Comparison of ENCODE assay signal across 8 cellular contexts in the genomic region with DNA sequence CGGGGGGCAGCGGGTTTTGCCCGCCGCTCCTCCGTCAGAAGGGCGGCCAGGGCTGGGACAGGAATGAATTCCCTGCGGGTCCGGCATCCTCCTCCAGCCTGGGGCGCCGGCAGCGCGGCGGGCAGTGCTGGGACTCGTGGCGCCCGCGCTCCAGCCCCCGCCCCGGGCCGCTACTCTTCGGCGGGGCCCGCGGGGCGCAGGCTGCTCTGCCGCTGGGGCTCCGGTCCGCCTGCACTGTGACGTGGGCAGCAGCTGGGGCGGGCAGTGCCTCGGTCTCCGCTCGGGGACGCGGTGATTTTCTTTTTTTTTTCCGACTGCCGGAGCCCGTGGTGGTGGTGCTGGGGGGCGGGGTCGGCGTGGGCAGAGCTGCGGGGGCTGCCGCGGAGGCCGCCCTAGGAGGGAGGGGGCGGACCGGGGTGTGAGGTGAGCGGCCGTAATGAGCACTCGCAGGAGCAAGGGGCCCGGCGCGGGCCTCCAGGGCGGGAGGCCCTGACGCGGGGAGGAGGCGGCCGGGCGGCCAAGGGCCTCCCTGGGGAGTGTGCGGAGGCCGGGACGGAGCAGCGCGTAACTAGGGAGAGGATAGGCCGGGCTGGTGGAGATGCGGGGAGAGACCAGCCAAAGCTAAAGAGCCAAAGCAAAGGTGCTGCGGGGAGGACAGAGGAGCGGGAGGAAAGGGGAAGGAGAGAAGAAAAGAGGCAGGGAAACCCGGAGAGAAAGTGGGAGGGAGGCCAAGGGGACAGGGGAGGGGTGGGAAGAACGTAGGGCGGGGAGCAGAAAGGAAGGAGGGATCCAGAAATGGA.
DNase-seq lines count a peak whose midpoint lies in the region; ATAC-seq and TF ChIP-seq lines count a peak whose summit lies in the region.

No MANE protein-coding gene starts in this region.

- peaks cover 23% of the 10 kb centered on the region for H3F3A ChIP-seq in neural progenitor cell (ENCODE audit: low read depth)

- H3K4me2 ChIP-seq in neural progenitor cell = peak overlapping the region; percentile 91

- TF ChIP-seq CTCF in Calu3 (IDR thresholded peaks at IDR 0.05; ENCODE audit: unreplicated experiment) = no peak
- peak; percentile 10 for TF ChIP-seq CTCF in RWPE2 (IDR thresholded peaks at IDR 0.05; ENCODE audit: poor library complexity, severe bottlenecking)
- no peak for TF ChIP-seq CTCF in neural progenitor cell (IDR thresholded peaks at IDR 0.05)
- TF ChIP-seq CTCF in tibial artery (IDR thresholded peaks at IDR 0.05) = no peak

- no peaks in the 10 kb centered on the region for H4K20me1 ChIP-seq in neural progenitor cell (ENCODE audit: low read depth)

- H3K9me3 ChIP-seq in HUES48 (ENCODE audit: control insufficient read depth, insufficient read depth, low read length) (no peaks in the 10 kb centered on the region), RWPE2 (ENCODE audit: severe bottlenecking) (no peaks in the 10 kb centered on the region), neural progenitor cell (ENCODE audit: low read depth) (no peaks in the 10 kb centered on the region), tibial artery (no peaks in the 10 kb centered on the region)

- peak overlapping the region; percentile 61 for H3K27ac ChIP-seq in HUES48 (ENCODE audit: low read depth, low read length)
- H3K27ac ChIP-seq in RWPE2 (ENCODE audit: poor library complexity, severe bottlenecking) = peak overlapping the region; percentile 58
- peak overlapping the region; percentile 50 for H3K27ac ChIP-seq in neural progenitor cell
- H3K27ac ChIP-seq in tibial artery = peak overlapping the region; percentile 99 to 100

- intact Hi-C loops in Calu3 (cut with micrococcal nuclease; ENCODE audit: unreplicated experiment) = loop anchor here (5.0 kb wide), 4 partner anchors 74 to 856 kb away; a partner anchor contains a TSS
- intact Hi-C loops in tibial artery (cut with DNase I; ENCODE audit: low total_unique reads) = loop anchor here (2.0 to 5.0 kb wide), 3 partner anchors 74 to 856 kb away; a partner anchor contains a TSS

- H3K36me3 Mint-ChIP-seq in Calu3 (ENCODE audit: insufficient read depth, unreplicated experiment) (peaks cover 28% of the 10 kb centered on the region), neural progenitor cell (no peaks in the 10 kb centered on the region)
- no peaks in the 10 kb centered on the region for H3K36me3 Mint-ChIP-seq in activated naive CD8-positive, alpha-beta T cell

- H3K9me3 Mint-ChIP-seq in Calu3 (ENCODE audit: low read depth, unreplicated experiment) (no peaks in the 10 kb centered on the region), neural progenitor cell (no peaks in the 10 kb centered on the region)
- H3K9me3 Mint-ChIP-seq in activated naive CD8-positive, alpha-beta T cell (ENCODE audit: low read depth) = no peaks in the 10 kb centered on the region

- DNase-seq in Calu3 (peak; percentile 54), RWPE2 (ENCODE audit: low spot score) (no peak), germinal center (ENCODE audit: low spot score) (peak; percentile 51), neural progenitor cell (ENCODE audit: low spot score) (peak; percentile 86), tibial artery (peak; percentile 66 to 91)

- no peaks in the 10 kb centered on the region for H3K27me3 Mint-ChIP-seq in Calu3 (ENCODE audit: unreplicated experiment)
- H3K27me3 Mint-ChIP-seq in activated naive CD8-positive, alpha-beta T cell = peaks cover 18% of the 10 kb centered on the region
- H3K27me3 Mint-ChIP-seq in neural progenitor cell (ENCODE audit: insufficient read depth, low read depth) = peaks cover 5% of the 10 kb centered on the region

- H3K4me3 ChIP-seq in HUES48 (ENCODE audit: low read depth, low read length) = peak overlapping the region; percentile 78
- peak overlapping the region; percentile 44 for H3K4me3 ChIP-seq in RWPE2 (ENCODE audit: severe bottlenecking)
- peak overlapping the region; percentile 66 for H3K4me3 ChIP-seq in neural progenitor cell
- peak overlapping the region; percentile 83 to 93 for H3K4me3 ChIP-seq in tibial artery

- ATAC-seq in RWPE2 (ENCODE audit: low read depth) = peak; percentile 66
- ATAC-seq in GM21723 (IDR thresholded peaks at IDR 0.05; ENCODE audit: unreplicated experiment) = no peak

- H3K4me1 ChIP-seq in HUES48 (ENCODE audit: control insufficient read depth, insufficient read depth, low read length) (peaks cover 19% of the 10 kb centered on the region), RWPE2 (ENCODE audit: insufficient read depth, poor library complexity, severe bottlenecking) (no peaks in the 10 kb centered on the region), neural progenitor cell (peaks cover 9% of the 10 kb centered on the region), tibial artery (peaks cover 0 to 56% (median 25%) of the 10 kb centered on the region in 4 donors)

- H3K79me2 ChIP-seq in neural progenitor cell (ENCODE audit: low read depth) = no peaks in the 10 kb centered on the region

- CTCF ChIA-PET in Calu3 (lab: Charles Lee) = interaction anchor here (0.7 to 2.3 kb wide), 9 partner anchors 24 to 139 kb away, joined by 3 to 16 read pairs (median 5); a partner anchor contains a TSS

- no TSS peak for BruUV-seq in Calu3 (replicated peaks; lab: Mats Ljungman, UMichigan)

- H3K27ac Mint-ChIP-seq in Calu3 (ENCODE audit: unreplicated experiment) (peak overlapping the region; percentile 77), neural progenitor cell (peak overlapping the region; percentile 93)
- H3K27ac Mint-ChIP-seq in activated naive CD8-positive, alpha-beta T cell = no peak overlapping the region

- H3K27me3 ChIP-seq in HUES48 (ENCODE audit: control insufficient read depth, insufficient read depth, low read length) = peaks cover 25% of the 10 kb centered on the region
- H3K27me3 ChIP-seq in RWPE2 (ENCODE audit: insufficient read depth, poor library complexity, severe bottlenecking) = no peaks in the 10 kb centered on the region
- peaks cover 29% of the 10 kb centered on the region for H3K27me3 ChIP-seq in neural progenitor cell
- H3K27me3 ChIP-seq in tibial artery = no peaks in the 10 kb centered on the region

- peaks cover 56% of the 10 kb centered on the region for H3K4me1 Mint-ChIP-seq in Calu3 (ENCODE audit: low read depth, unreplicated experiment)
- peaks cover 21% of the 10 kb centered on the region for H3K4me1 Mint-ChIP-seq in activated naive CD8-positive, alpha-beta T cell (ENCODE audit: low read depth)
- H3K4me1 Mint-ChIP-seq in neural progenitor cell = peaks cover 23% of the 10 kb centered on the region

- H3K4me3 Mint-ChIP-seq in Calu3 (ENCODE audit: low read depth, unreplicated experiment) = peak overlapping the region; percentile 75
- peak overlapping the region; percentile 88 for H3K4me3 Mint-ChIP-seq in activated naive CD8-positive, alpha-beta T cell
- H3K4me3 Mint-ChIP-seq in neural progenitor cell = peak overlapping the region; percentile 88

- H3K36me3 ChIP-seq in HUES48 (ENCODE audit: control insufficient read depth, insufficient read depth, low read length) (no peaks in the 10 kb centered on the region), RWPE2 (ENCODE audit: low read depth) (no peaks in the 10 kb centered on the region), neural progenitor cell (no peaks in the 10 kb centered on the region), tibial artery (no peaks in the 10 kb centered on the region)

- H2AFZ ChIP-seq in neural progenitor cell (replicated peaks) = peak overlapping the region; percentile 89

- H3K9ac ChIP-seq in HUES48 (ENCODE audit: low read depth, low read length) (peak overlapping the region; percentile 62), neural progenitor cell (no peak overlapping the region)
